ENCODE assay signal across 18 cellular contexts in genomic region chr6:43016935-43017334, GRCh38. TPM values are rescaled to one million over a fixed set of nuclear protein-coding genes. Genes with fewer than 3 reads are reported as not detected.
DNase-seq lines count a peak whose midpoint lies in the region; ATAC-seq and TF ChIP-seq lines count a peak whose summit lies in the region.
"Had no signal": no experiment of that assay in that cellular context is flagged by ENCODE, and none has a peak within 500 bp of the region (broad histone marks: within the 10 kb centered on the region; RNA-seq: fewer than 3 reads in every experiment).

No MANE protein-coding gene starts in this region.

- peaks cover 1% of the 10 kb centered on the region for H3K27me3 Mint-ChIP-seq in endodermal cell (ENCODE audit: insufficient read depth)
- peaks cover 7% of the 10 kb centered on the region for H3K27me3 Mint-ChIP-seq in nephron (ENCODE audit: low read depth)

- H3K4me1 ChIP-seq in endodermal cell (ENCODE audit: control insufficient read depth, insufficient read depth, low read length) (peaks cover 14% of the 10 kb centered on the region), mucosa of descending colon (ENCODE audit: low read depth) (peaks cover 32% of the 10 kb centered on the region)

- TF ChIP-seq CTCF in endodermal cell (conservative IDR thresholded peaks at IDR 0.05) (no peak), nephron (IDR thresholded peaks at IDR 0.05; ENCODE audit: unreplicated experiment in 3 of 3) (no peak), mucosa of descending colon (IDR thresholded peaks at IDR 0.05) (no peak)

- H3K27ac ChIP-seq in endodermal cell (ENCODE audit: low read depth, low read length) = no peak overlapping the region

- intact Hi-C loops in Right ventricle myocardium inferior (cut with DNase I) = loop anchor here (1.0 kb wide), 1 partner anchor 19 kb away; no protein-coding TSS in a partner anchor
- intact Hi-C loops in left cardiac atrium (cut with DNase I) = loop anchor here in 1 of 2 donors (5.0 kb wide), 1 partner anchor 35 kb away; the partner anchor contains the start of gene CUL7
- intact Hi-C loops in mucosa of descending colon (cut with DNase I, micrococcal nuclease) = no loop called here

- peak; percentile 73 for DNase-seq in Right ventricle myocardium inferior (ENCODE audit: missing footprints)
- DNase-seq in left cardiac atrium = no peak
- no peak for DNase-seq in endodermal cell
- no peak for DNase-seq in mucosa of descending colon
- DNase-seq in HuH-7 (ENCODE audit: low spot score) = no peak
- no peak for DNase-seq in iPS-NIHi7 (ENCODE audit: extremely low spot score)
- DNase-seq: activated naive CD4-positive, alpha-beta T cell; Caco-2; caudate nucleus; foreskin melanocyte; GDM1; NCI-H187; NCI-H524; PC-3; WERI-Rb-1 had no signal

- no peak overlapping the region for H3K9ac ChIP-seq in endodermal cell (ENCODE audit: extremely low read depth, low read length, poor library complexity, severe bottlenecking)

- peaks cover 34% of the 10 kb centered on the region for H3K36me3 Mint-ChIP-seq in endodermal cell (ENCODE audit: low read depth)
- H3K36me3 Mint-ChIP-seq in nephron (ENCODE audit: low read depth) = peaks cover 35% of the 10 kb centered on the region

- ATAC-seq in Right ventricle myocardium inferior (no peak), left cardiac atrium (no peak), mucosa of descending colon (no peak), GM21825 (IDR thresholded peaks at IDR 0.05; ENCODE audit: unreplicated experiment) (no peak)
- ATAC-seq: PC-3 had no signal

- 94 to 95% methylated on average over 6 to 12 of the region's 12 CpGs for WGBS in endodermal cell (ENCODE audit: insufficient coverage in 1 of 2, insufficient read length in 1 of 2), 2 experiments

- H3K36me3 ChIP-seq in endodermal cell (ENCODE audit: control insufficient read depth, insufficient read depth, low read length) = peaks cover 45% of the 10 kb centered on the region
- peaks cover 4% of the 10 kb centered on the region for H3K36me3 ChIP-seq in mucosa of descending colon (ENCODE audit: low read depth)

- H3K27ac Mint-ChIP-seq in endodermal cell (peak overlapping the region; percentile 73), nephron (peak overlapping the region in 2 of 3 experiments; percentile 54 to 76)

- H3K4me1 Mint-ChIP-seq in endodermal cell (peaks cover 37% of the 10 kb centered on the region), nephron (peaks cover 73% of the 10 kb centered on the region)

- no peak overlapping the region for H3K4me3 Mint-ChIP-seq in endodermal cell
- peak overlapping the region; percentile 75 to 89 (median 77) for H3K4me3 Mint-ChIP-seq in nephron

- H3K9me3 ChIP-seq in endodermal cell (ENCODE audit: control insufficient read depth, low read length) (no peaks in the 10 kb centered on the region), mucosa of descending colon (no peaks in the 10 kb centered on the region)
- H3K9me3 ChIP-seq: Caco-2 had no signal

- no peaks in the 10 kb centered on the region for H3K27me3 ChIP-seq in endodermal cell (ENCODE audit: control insufficient read depth, insufficient read depth, low read length, poor library complexity, severe bottlenecking)

- H3K4me3 ChIP-seq in endodermal cell (ENCODE audit: low read length) (no peak overlapping the region), mucosa of descending colon (no peak overlapping the region)
- H3K4me3 ChIP-seq: skin epidermis had no signal

- H3K9me3 Mint-ChIP-seq in endodermal cell (no peaks in the 10 kb centered on the region), nephron (no peaks in the 10 kb centered on the region)

RNA-seq across cellular contexts. Expression of gene KLHDC3, which starts 2.9 kb away (rescaled TPM):
- 145 TPM for total RNA-seq in Right ventricle myocardium inferior
- 100 to 1,000 TPM in 1 of 2 donors, 10 to 100 TPM in 1; 81.5 to 113 TPM for total RNA-seq in left cardiac atrium
- 100 to 1,000 TPM; 124 to 135 TPM for total RNA-seq in endodermal cell
- polyA plus RNA-seq in endodermal cell (2013, experiment 1 of 2) = 111 TPM
- polyA plus RNA-seq in endodermal cell (2013, experiment 2 of 2) = 113 TPM
- total RNA-seq in mucosa of descending colon = 10 to 100 TPM; 53.4 to 84.1 (median 57.3) TPM

RNA-seq across cellular contexts. Expression of gene MEA1, which starts 3.2 kb away (rescaled TPM):
- total RNA-seq in Right ventricle myocardium inferior (32.1 TPM), left cardiac atrium (10 to 100 TPM; 31.9 to 37.6 TPM), endodermal cell (100 to 1,000 TPM in 1 of 2 donors, 10 to 100 TPM in 1; 93.3 to 104 TPM), mucosa of descending colon (10 to 100 TPM; 38.0 to 47.4 (median 39.1) TPM)
- 93.7 TPM for polyA plus RNA-seq in endodermal cell (2013, experiment 1 of 2)
- 85.4 TPM for polyA plus RNA-seq in endodermal cell (2013, experiment 2 of 2)

RNA-seq across cellular contexts. Expression of gene RRP36, which starts 4.5 kb away (rescaled TPM):
- 26.1 TPM for total RNA-seq in Right ventricle myocardium inferior
- total RNA-seq in left cardiac atrium = 10 to 100 TPM; 24.7 to 37.0 TPM
- 10 to 100 TPM; 76.9 to 80.6 TPM for total RNA-seq in endodermal cell
- polyA plus RNA-seq in endodermal cell (2013, experiment 1 of 2) = 68.7 TPM
- 67.9 TPM for polyA plus RNA-seq in endodermal cell (2013, experiment 2 of 2)
- total RNA-seq in mucosa of descending colon = 10 to 100 TPM; 31.4 to 40.0 (median 37.1) TPM

RNA-seq across cellular contexts. Expression of gene PPP2R5D, which starts 32.6 kb away (rescaled TPM):
- total RNA-seq in Right ventricle myocardium inferior (34.2 TPM), left cardiac atrium (10 to 100 TPM; 25.2 to 30.2 TPM), endodermal cell (10 to 100 TPM; 57.5 to 59.1 TPM), mucosa of descending colon (10 to 100 TPM; 35.9 to 45.0 (median 38.8) TPM)
- polyA plus RNA-seq in endodermal cell (2013, experiment 1 of 2) = 62.5 TPM
- polyA plus RNA-seq in endodermal cell (2013, experiment 2 of 2) = 65.9 TPM

RNA-seq across cellular contexts. Expression of gene CUL7, which starts 36.7 kb away (rescaled TPM):
- total RNA-seq in Right ventricle myocardium inferior (7.3 TPM), left cardiac atrium (10 to 100 TPM in 1 of 2 donors, 1 to 10 TPM in 1; 7.6 to 10.8 TPM), endodermal cell (10 to 100 TPM; 39.0 to 51.7 TPM), mucosa of descending colon (10 to 100 TPM; 15.1 to 16.2 (median 15.3) TPM)
- 37.9 TPM for polyA plus RNA-seq in endodermal cell (2013, experiment 1 of 2)
- 36.0 TPM for polyA plus RNA-seq in endodermal cell (2013, experiment 2 of 2)
